Comparison of ENCODE assay signal across 20 cellular contexts in genomic region chr18:44609210-44609941, GRCh38.
"Had no signal": no experiment of that assay in that cellular context is flagged by ENCODE, and none has a peak within 500 bp of the region (broad histone marks: within the 10 kb centered on the region; RNA-seq: fewer than 3 reads in every experiment).

No MANE protein-coding gene starts in this region.

- H3K4me3 ChIP-seq: coronary artery, lung, right lobe of liver, stomach, suprapubic skin, transverse colon had no signal

- H3K9me3 ChIP-seq: right lobe of liver, stomach, suprapubic skin, transverse colon had no signal

- H3K36me3 ChIP-seq: right lobe of liver, stomach, suprapubic skin, transverse colon had no signal

- ATAC-seq: activated T-cell treated with anti-CD3 and anti-CD28 coated beads, Interleukin-2, amount 50 U/mL, for 72 hours; left lobe of liver; right lobe of liver; stimulated activated memory B cell treated with anti-CD40 and anti-IgM and Interleukin-4, amounts not matched to agents 10 μg/mL and 1 μg/mL and 100 μg/mL, for 72 hours had no signal

- H3K27me3 ChIP-seq: right lobe of liver, stomach, suprapubic skin, transverse colon had no signal

- H3K27ac ChIP-seq: coronary artery, right lobe of liver, stomach, suprapubic skin, transverse colon had no signal

- DNase-seq: activated CD4-positive, alpha-beta memory T cell treated with anti-CD3 and anti-CD28 coated beads, Interleukin-2, amount 10 ng/mL, durations not matched to agents 7 days and 5 days; activated CD4-positive, alpha-beta T cell treated with anti-CD3 and anti-CD28 coated beads, Interleukin-2, amount 10 ng/mL, durations not matched to agents 24 days and 14 days; activated effector memory CD4-positive, alpha-beta T cell treated with anti-CD3 and anti-CD28 coated beads, Interleukin-2, amount 50 U/mL, for 16 hours; activated naive CD4-positive, alpha-beta T cell treated with anti-CD3 and anti-CD28 coated beads, Interleukin-2, amount 10 ng/mL, durations not matched to agents 7 days and 5 days; activated T-cell treated with anti-CD3 and anti-CD28 coated beads, Interleukin-2, amount 50 U/mL, for 72 hours; amygdala; cerebellar nuclear complex; endodermal cell; kidney; nucleus accumbens; right lobe of liver; small intestine; stimulated activated CD4-positive, alpha-beta T cell treated with anti-CD3 and anti-CD28 coated beads, Interleukin-2, amount 100 ng/mL, for 24 hours; stomach; transverse colon had no signal

- H3K4me1 ChIP-seq: right lobe of liver, stomach, suprapubic skin, transverse colon had no signal
